In genomic region chr12:39443704-39444234, GRCh38 we compare ENCODE assay signal across 1 cellular context.
TF ChIP-seq lines count a peak whose summit lies in the region.

No MANE protein-coding gene starts in this region.

TF ChIP-seq in H1, 55 proteins besides CTCF, POLR2A, EP300 and RAD21:
- TF ChIP-seq RXRA (IDR thresholded peaks at IDR 0.05; ENCODE audit: insufficient read depth, low read depth, low read length): no peak
- TF ChIP-seq HDAC2 (IDR thresholded peaks at IDR 0.05; ENCODE audit: borderline replicate concordance in 1 of 2, low read depth in 2 of 2, low read length in 2 of 2): no peak
- TF ChIP-seq SP2 (IDR thresholded peaks at IDR 0.05; ENCODE audit: low read length): no peak
- no peak for TF ChIP-seq SUZ12 (IDR thresholded peaks at IDR 0.05; ENCODE audit: low read length)
- no peak for TF ChIP-seq USF2 (IDR thresholded peaks at IDR 0.05; ENCODE audit: low read length)
- TF ChIP-seq TEAD4 (IDR thresholded peaks at IDR 0.05; ENCODE audit: low read depth, low read length): no peak
- no peak for TF ChIP-seq SRF (IDR thresholded peaks at IDR 0.05; ENCODE audit: low read depth, low read length)
- TF ChIP-seq MAX (IDR thresholded peaks at IDR 0.05): no peak
- TF ChIP-seq TCF12 (IDR thresholded peaks at IDR 0.05; ENCODE audit: low read depth, low read length): no peak
- TF ChIP-seq ATF2 (IDR thresholded peaks at IDR 0.05; ENCODE audit: low read length): no peak
- TF ChIP-seq SP1 (IDR thresholded peaks at IDR 0.05; ENCODE audit: low read depth, low read length): no peak
- TF ChIP-seq JUND (IDR thresholded peaks at IDR 0.05; ENCODE audit: low read length): no peak
- TF ChIP-seq CREB1 (IDR thresholded peaks at IDR 0.05): no peak
- no peak for TF ChIP-seq MAFK (IDR thresholded peaks at IDR 0.05; ENCODE audit: low read depth, low read length)
- TF ChIP-seq KDM5A (IDR thresholded peaks at IDR 0.05; ENCODE audit: low read length): no peak
- no peak for TF ChIP-seq SAP30 (IDR thresholded peaks at IDR 0.05; ENCODE audit: insufficient read depth, insufficient replicate concordance, low read length)
